21 cellular contexts compared by ENCODE assay signal in genomic region chr10:99224766-99225165, GRCh38. TPM values are rescaled to one million over a fixed set of nuclear protein-coding genes. Genes with fewer than 3 reads are reported as not detected.
DNase-seq lines count a peak whose midpoint lies in the region; ATAC-seq and TF ChIP-seq lines count a peak whose summit lies in the region.
"Had no signal": no experiment of that assay in that cellular context is flagged by ENCODE, and none has a peak within 500 bp of the region (broad histone marks: within the 10 kb centered on the region; RNA-seq: fewer than 3 reads in every experiment).

No MANE protein-coding gene starts in this region.

- no peak overlapping the region for H3K4me3 ChIP-seq in mammary epithelial cell (replicated peaks in 1 of 3; ENCODE audit: insufficient read depth in 1 of 3, low read depth in 2 of 3, low read length in 3 of 3)
- H3K4me3 ChIP-seq in PC-3 (ENCODE audit: low read length), result no peak overlapping the region
- no peak overlapping the region for H3K4me3 ChIP-seq in epithelial cell of esophagus (ENCODE audit: low read length)
- H3K4me3 ChIP-seq in tibial nerve, result no peak overlapping the region
- H3K4me3 ChIP-seq: A549, GM12878, GM23338 had no signal

- H3K27me3 Mint-ChIP-seq in MCF 10A (ENCODE audit: insufficient read depth, unreplicated experiment), result peaks cover 73% of the 10 kb centered on the region
- peaks cover 60% of the 10 kb centered on the region for H3K27me3 Mint-ChIP-seq in stimulated activated naive CD8-positive, alpha-beta T cell treated with anti-CD3 and anti-CD28 coated beads, Interleukin-15, amount 100 ng/mL, for 72 hours

- H3F3A ChIP-seq in PC-3 (ENCODE audit: low read length, unreplicated experiment), result no peaks in the 10 kb centered on the region

- H4K20me1 ChIP-seq in mammary epithelial cell (ENCODE audit: insufficient read depth, low read length) (no peaks in the 10 kb centered on the region), PC-3 (ENCODE audit: low read length) (no peaks in the 10 kb centered on the region)

- H2AFZ ChIP-seq in mammary epithelial cell (ENCODE audit: low read depth, low read length) (no peak overlapping the region), PC-3 (ENCODE audit: low read length) (no peak overlapping the region)
- H2AFZ ChIP-seq: GM23338 had no signal

- TF ChIP-seq CTCF in mammary epithelial cell (conservative IDR thresholded peaks at IDR 0.05 in 1 of 2, IDR thresholded peaks at IDR 0.05 in 1 of 2; ENCODE audit: extremely low read depth in 1 of 2, insufficient read depth in 1 of 2, low read depth in 1 of 2, low read length in 2 of 2), result no peak
- no peak for TF ChIP-seq CTCF in MCF 10A (IDR thresholded peaks at IDR 0.05; ENCODE audit: unreplicated experiment)
- no peak for TF ChIP-seq CTCF in PC-3 (conservative IDR thresholded peaks at IDR 0.05; ENCODE audit: low read depth, low read length)
- TF ChIP-seq CTCF in epithelial cell of esophagus (IDR thresholded peaks at IDR 0.05; ENCODE audit: insufficient read depth, low read depth, low read length, missing control alignments), result no peak
- TF ChIP-seq CTCF in foreskin keratinocyte (conservative IDR thresholded peaks at IDR 0.05), result no peak
- no peak for TF ChIP-seq CTCF in omental fat pad (IDR thresholded peaks at IDR 0.05)
- no peak for TF ChIP-seq CTCF in tibial nerve (IDR thresholded peaks at IDR 0.05)

- H3K36me3 ChIP-seq in mammary epithelial cell (ENCODE audit: insufficient read depth, low read length), result no peaks in the 10 kb centered on the region
- H3K36me3 ChIP-seq in PC-3 (ENCODE audit: low read depth, low read length), result no peaks in the 10 kb centered on the region
- H3K36me3 ChIP-seq in tibial nerve, result no peaks in the 10 kb centered on the region

- H3K27me3 ChIP-seq in mammary epithelial cell (ENCODE audit: insufficient read depth, low read length) (peaks cover 3% of the 10 kb centered on the region), PC-3 (ENCODE audit: low read length) (peaks cover 9% of the 10 kb centered on the region; the same call in 1 of the 2 replicates), foreskin keratinocyte (peaks cover 36% of the 10 kb centered on the region), tibial nerve (peaks cover 0 to 13% of the 10 kb centered on the region in 2 donors)

- H3K9me2 ChIP-seq in PC-3 (replicated peaks; ENCODE audit: low read length), result no peaks in the 10 kb centered on the region

- CTCF ChIA-PET in mammary epithelial cell (lab: Charles Lee; ENCODE audit: low non-redundant PET) (no interaction called here), MCF 10A (lab: Yijun Ruan, JAX) (no interaction called here), PC-3 (lab: Charles Lee) (no interaction called here)

- H3K4me3 Mint-ChIP-seq in MCF 10A (ENCODE audit: unreplicated experiment), result no peak overlapping the region
- H3K4me3 Mint-ChIP-seq in stimulated activated naive CD8-positive, alpha-beta T cell treated with anti-CD3 and anti-CD28 coated beads, Interleukin-15, amount 100 ng/mL, for 72 hours, result no peak overlapping the region
- H3K4me3 Mint-ChIP-seq: CD4-positive, alpha-beta T cell; GM23338; HFFc6 had no signal

- in situ Hi-C loops in mammary epithelial cell (cut with MboI; ENCODE audit: low sequenced_read_pairs in 2 of 2), result loop anchor here in 1 of 2 donors (25.0 kb wide), 1 partner anchor 762 kb away; no protein-coding TSS in a partner anchor

- intact Hi-C loops in mammary epithelial cell (cut with micrococcal nuclease) (no loop called here), MCF 10A (cut with micrococcal nuclease) (no loop called here), PC-3 (cut with micrococcal nuclease) (no loop called here)

- H3K9ac ChIP-seq in mammary epithelial cell (ENCODE audit: insufficient read depth, low read length), result no peak overlapping the region
- H3K9ac ChIP-seq in PC-3 (ENCODE audit: low read length), result no peak overlapping the region

- dilution Hi-C loops in mammary epithelial cell (cut with HindIII; ENCODE audit: low sequenced_read_pairs), result no loop called here

- H3K79me2 ChIP-seq in mammary epithelial cell (ENCODE audit: insufficient read depth, low read length), result no peaks in the 10 kb centered on the region
- H3K79me2 ChIP-seq in PC-3 (ENCODE audit: low read length), result no peaks in the 10 kb centered on the region

- H3K4me1 ChIP-seq in mammary epithelial cell (ENCODE audit: insufficient read depth, low read length), result no peaks in the 10 kb centered on the region
- H3K4me1 ChIP-seq in PC-3 (ENCODE audit: insufficient read depth, low read length), result no peaks in the 10 kb centered on the region
- H3K4me1 ChIP-seq in foreskin keratinocyte, result no peaks in the 10 kb centered on the region
- H3K4me1 ChIP-seq in tibial nerve, result no peaks in the 10 kb centered on the region
- H3K4me1 ChIP-seq: A549, Caco-2 had no signal

- H3K36me3 Mint-ChIP-seq in MCF 10A (ENCODE audit: insufficient read depth, unreplicated experiment), result no peaks in the 10 kb centered on the region

- H3K27ac ChIP-seq in mammary epithelial cell (ENCODE audit: insufficient read depth, low read depth, low read length) (no peak overlapping the region), PC-3 (ENCODE audit: low read length) (no peak overlapping the region), foreskin keratinocyte (no peak overlapping the region), tibial nerve (no peak overlapping the region)
- H3K27ac ChIP-seq: 22Rv1, A549, C4-2B had no signal

- no peak overlapping the region for H3K4me2 ChIP-seq in mammary epithelial cell (ENCODE audit: insufficient read depth, low read depth, low read length)
- no peak overlapping the region for H3K4me2 ChIP-seq in PC-3 (ENCODE audit: low read length)
- H3K4me2 ChIP-seq: A549, GM23338 had no signal

- BruUV-seq in mammary epithelial cell (replicated peaks; lab: Mats Ljungman, UMichigan), result no TSS peak
- no TSS peak for BruUV-seq in MCF 10A (replicated peaks; lab: Mats Ljungman, UMichigan)
- BruUV-seq in PC-3 (replicated peaks; lab: Mats Ljungman, UMichigan), result no TSS peak

- DNase-seq in mammary epithelial cell, result peak; percentile 7
- DNase-seq in MCF 10A (ENCODE audit: unreplicated experiment), result no peak
- DNase-seq in PC-3, result peak; percentile 28
- DNase-seq in epithelial cell of esophagus (ENCODE audit: low read depth), result peak; percentile 29
- no peak for DNase-seq in foreskin keratinocyte
- DNase-seq in omental fat pad (ENCODE audit: low spot score), result no peak
- DNase-seq in stimulated activated naive CD8-positive, alpha-beta T cell treated with anti-CD3 and anti-CD28 coated beads, Interleukin-15, amount 100 ng/mL, for 72 hours, result no peak
- no peak for DNase-seq in tibial nerve (ENCODE audit: low spot score in 2 of 2)
- DNase-seq: AML-193; Caco-2; CD4-positive, alpha-beta T cell; GF-D8; HFFc6; IMR-90 had no signal

- 61% methylated on average over 3 of the region's 3 CpGs for WGBS in mammary epithelial cell (ENCODE audit: low coverage, missing lambda C conversion rate)
- 75 to 80% methylated on average over 3 of the region's 3 CpGs for WGBS in tibial nerve, 2 donors

- POLR2A ChIA-PET in MCF 10A (lab: Yijun Ruan, JAX), result no interaction called here
- POLR2A ChIA-PET in PC-3 (lab: Charles Lee; ENCODE audit: unreplicated experiment), result no interaction called here

- TF ChIP-seq EP300 in tibial nerve (IDR thresholded peaks at IDR 0.05), result no peak

- no peaks in the 10 kb centered on the region for H3K9me3 Mint-ChIP-seq in MCF 10A (ENCODE audit: unreplicated experiment)
- H3K9me3 Mint-ChIP-seq in stimulated activated naive CD8-positive, alpha-beta T cell treated with anti-CD3 and anti-CD28 coated beads, Interleukin-15, amount 100 ng/mL, for 72 hours, result no peaks in the 10 kb centered on the region
- H3K9me3 Mint-ChIP-seq: CD4-positive, alpha-beta T cell; GM23338; HFFc6 had no signal

- no peak overlapping the region for H3K27ac Mint-ChIP-seq in MCF 10A (ENCODE audit: low read depth, unreplicated experiment)
- no peak overlapping the region for H3K27ac Mint-ChIP-seq in stimulated activated naive CD8-positive, alpha-beta T cell treated with anti-CD3 and anti-CD28 coated beads, Interleukin-15, amount 100 ng/mL, for 72 hours
- H3K27ac Mint-ChIP-seq: CD4-positive, alpha-beta T cell; GM23338; HFFc6 had no signal

- TF ChIP-seq POLR2A in tibial nerve (IDR thresholded peaks at IDR 0.05), result no peak

- no peaks in the 10 kb centered on the region for H3K9me3 ChIP-seq in mammary epithelial cell (replicated peaks; ENCODE audit: insufficient read depth, low read length)
- no peaks in the 10 kb centered on the region for H3K9me3 ChIP-seq in PC-3 (ENCODE audit: low read length)
- no peaks in the 10 kb centered on the region for H3K9me3 ChIP-seq in tibial nerve
- H3K9me3 ChIP-seq: A549, Caco-2 had no signal

- ATAC-seq in PC-3, result no peak
- peak; percentile 55 for ATAC-seq in foreskin keratinocyte
- ATAC-seq in omental fat pad (ENCODE audit: low FRiP score), result no peak
- no peak for ATAC-seq in stimulated activated naive CD8-positive, alpha-beta T cell treated with anti-CD3 and anti-CD28 coated beads, Interleukin-15, amount 100 ng/mL, for 72 hours
- ATAC-seq: A549, GM12878, GM23338, HCT116 had no signal

- H3K4me1 Mint-ChIP-seq in MCF 10A (ENCODE audit: insufficient read depth, unreplicated experiment), result no peaks in the 10 kb centered on the region
- H3K4me1 Mint-ChIP-seq in stimulated activated naive CD8-positive, alpha-beta T cell treated with anti-CD3 and anti-CD28 coated beads, Interleukin-15, amount 100 ng/mL, for 72 hours, result no peaks in the 10 kb centered on the region

RNA-seq across cellular contexts. Expression of gene HPSE2, which starts 10.9 kb away (rescaled TPM):
- total RNA-seq in mammary epithelial cell, result not detected
- polyA plus RNA-seq in mammary epithelial cell, result not detected
- not detected for polyA minus RNA-seq in mammary epithelial cell
- total RNA-seq in MCF 10A (2022), result not detected in 2 replicates
- total RNA-seq in PC-3 (2014; rRNA removed), result 0.15 TPM in 1 of 2 replicates, not detected in the other
- total RNA-seq in foreskin keratinocyte, result not detected in 2 replicates
- polyA plus RNA-seq in foreskin keratinocyte, result not detected in 2 replicates
- total RNA-seq in omental fat pad, result 1 to 10 TPM in 1 of 4 donors, under 1 TPM in 3; 0.24 to 1.5 (median 0.46) TPM
- under 1 TPM in 1 of 4 donors, not detected in 3; 0.63 TPM for total RNA-seq in tibial nerve
- total RNA-seq: Caco-2; CD4-positive, alpha-beta T cell; GM12878; IMR-90 had no signal
- polyA plus RNA-seq: A549, BJ, IMR-90 had no signal

Comparison
In these comparisons a context has a peak if more than half of its experiments do, and no peak if none do; other contexts are left out.
1. DNase-seq: peak in mammary epithelial cell (single experiment), PC-3 (single experiment) and epithelial cell of esophagus (single experiment); none in MCF 10A (single experiment), foreskin keratinocyte (0 of 2), omental fat pad (single experiment), stimulated activated naive CD8-positive, alpha-beta T cell treated with anti-CD3 and anti-CD28 coated beads, Interleukin-15, amount 100 ng/mL, for 72 hours (0 of 2) and tibial nerve (0 of 2).